ENCODE assay signal across 18 cellular contexts in the genomic region with DNA sequence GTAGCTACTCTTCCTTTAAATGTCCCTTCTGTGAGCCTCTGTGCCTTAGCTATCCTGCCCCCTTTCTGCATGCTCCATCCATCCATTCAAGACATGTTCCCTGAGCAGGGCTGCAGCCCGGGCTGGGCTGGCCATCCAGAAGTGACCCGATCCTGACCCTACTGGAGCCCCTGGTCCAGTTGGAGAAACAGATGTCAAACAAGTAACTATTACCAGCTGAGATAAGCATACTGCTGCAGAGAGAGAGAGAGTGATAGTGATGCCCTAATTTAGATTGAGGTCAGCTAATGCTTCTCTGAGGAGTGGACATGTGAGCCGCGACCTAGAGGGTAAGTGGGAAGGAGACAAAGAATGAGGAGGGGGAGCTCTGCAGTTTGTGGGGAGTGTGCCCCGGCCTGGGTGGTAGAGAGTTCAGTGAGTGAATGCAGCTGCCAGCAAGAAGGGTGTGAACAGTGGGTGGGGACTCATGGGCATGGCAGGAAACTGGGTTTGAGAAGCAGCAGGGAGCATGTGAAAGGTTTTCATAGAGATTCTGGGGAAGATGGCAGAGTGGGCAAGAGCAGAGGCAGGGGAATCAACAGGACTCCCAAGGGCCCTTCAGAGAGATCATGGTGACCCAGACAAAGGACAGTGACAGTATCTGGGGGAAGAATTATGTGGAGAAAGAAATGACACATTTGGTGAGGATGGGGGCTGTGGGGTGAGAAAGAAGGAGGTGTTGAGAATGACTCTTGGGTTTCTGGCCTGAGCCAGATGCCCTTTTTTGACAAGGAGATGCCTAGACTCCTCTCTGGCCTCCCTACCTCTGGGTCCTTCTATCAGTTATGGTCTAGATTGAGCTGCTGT.
"Had no signal": no experiment of that assay in that cellular context is flagged by ENCODE, and none has a peak within 500 bp of the region (broad histone marks: within the 10 kb centered on the region; RNA-seq: fewer than 3 reads in every experiment).

No MANE protein-coding gene starts in this region.

- H3K27ac Mint-ChIP-seq: stimulated activated memory B cell treated with anti-CD40 and anti-IgM and Interleukin-4, amounts not matched to agents 10 μg/mL and 1 μg/mL and 100 μg/mL, for 72 hours had no signal

- H3K4me1 ChIP-seq: colonic mucosa had no signal

- H3K9me3 ChIP-seq: colonic mucosa, left ventricle myocardium inferior, ovary, sigmoid colon, transverse colon had no signal

- H3K4me1 Mint-ChIP-seq: stimulated activated memory B cell treated with anti-CD40 and anti-IgM and Interleukin-4, amounts not matched to agents 10 μg/mL and 1 μg/mL and 100 μg/mL, for 72 hours had no signal

- H3K79me2 ChIP-seq: hepatocyte had no signal

- H3K36me3 ChIP-seq: colonic mucosa, left ventricle myocardium inferior, ovary, sigmoid colon, transverse colon had no signal

- H3K27me3 Mint-ChIP-seq: stimulated activated memory B cell treated with anti-CD40 and anti-IgM and Interleukin-4, amounts not matched to agents 10 μg/mL and 1 μg/mL and 100 μg/mL, for 72 hours had no signal

- H3K4me2 ChIP-seq: hepatocyte had no signal

- FAIRE-seq: kidney had no signal

- H2AFZ ChIP-seq: hepatocyte had no signal

- DNase-seq: activated CD4-positive, alpha-beta T cell treated with anti-CD3 and anti-CD28 coated beads, Interleukin-2, amount 50 U/mL, for 1 hour; activated CD4-positive, CD25-positive, alpha-beta regulatory T cell; activated naive CD4-positive, alpha-beta T cell treated with anti-CD3 and anti-CD28 coated beads, Interleukin-2, amount 50 U/mL, for 16 hours; activated T-cell treated with anti-CD3 and anti-CD28 coated beads, Interleukin-2, amount 50 U/mL, for 1 hour; caudate nucleus; colonic mucosa; kidney; left ventricle myocardium inferior; ovary; sigmoid colon; stimulated activated CD4-positive, alpha-beta T cell treated with anti-CD3 and anti-CD28 coated beads, Interleukin-12 subunit alpha, Interleukin-12 subunit beta, amount 100 ng/mL, for 4 hours; stimulated activated CD4-positive, alpha-beta T cell treated with anti-CD3 and anti-CD28 coated beads, Interleukin-2, amount 100 ng/mL, for 24 hours; SW 1271; transverse colon had no signal

- H3K4me3 ChIP-seq: colonic mucosa, hepatocyte, left ventricle myocardium inferior, ovary, sigmoid colon, transverse colon had no signal

- H3K27ac ChIP-seq: colonic mucosa, hepatocyte, ovary, sigmoid colon, transverse colon had no signal

- ATAC-seq: esophagus mucosa; stimulated activated memory B cell treated with anti-CD40 and anti-IgM and Interleukin-4, amounts not matched to agents 10 μg/mL and 1 μg/mL and 100 μg/mL, for 72 hours had no signal

- H3K4me3 Mint-ChIP-seq: neural crest cell; stimulated activated memory B cell treated with anti-CD40 and anti-IgM and Interleukin-4, amounts not matched to agents 10 μg/mL and 1 μg/mL and 100 μg/mL, for 72 hours had no signal

- H3K27me3 ChIP-seq: colonic mucosa, hepatocyte, ovary, sigmoid colon, transverse colon had no signal

- H3K9me3 Mint-ChIP-seq: neural crest cell; stimulated activated memory B cell treated with anti-CD40 and anti-IgM and Interleukin-4, amounts not matched to agents 10 μg/mL and 1 μg/mL and 100 μg/mL, for 72 hours had no signal
